8 cellular contexts compared by ENCODE assay signal in the genomic region with DNA sequence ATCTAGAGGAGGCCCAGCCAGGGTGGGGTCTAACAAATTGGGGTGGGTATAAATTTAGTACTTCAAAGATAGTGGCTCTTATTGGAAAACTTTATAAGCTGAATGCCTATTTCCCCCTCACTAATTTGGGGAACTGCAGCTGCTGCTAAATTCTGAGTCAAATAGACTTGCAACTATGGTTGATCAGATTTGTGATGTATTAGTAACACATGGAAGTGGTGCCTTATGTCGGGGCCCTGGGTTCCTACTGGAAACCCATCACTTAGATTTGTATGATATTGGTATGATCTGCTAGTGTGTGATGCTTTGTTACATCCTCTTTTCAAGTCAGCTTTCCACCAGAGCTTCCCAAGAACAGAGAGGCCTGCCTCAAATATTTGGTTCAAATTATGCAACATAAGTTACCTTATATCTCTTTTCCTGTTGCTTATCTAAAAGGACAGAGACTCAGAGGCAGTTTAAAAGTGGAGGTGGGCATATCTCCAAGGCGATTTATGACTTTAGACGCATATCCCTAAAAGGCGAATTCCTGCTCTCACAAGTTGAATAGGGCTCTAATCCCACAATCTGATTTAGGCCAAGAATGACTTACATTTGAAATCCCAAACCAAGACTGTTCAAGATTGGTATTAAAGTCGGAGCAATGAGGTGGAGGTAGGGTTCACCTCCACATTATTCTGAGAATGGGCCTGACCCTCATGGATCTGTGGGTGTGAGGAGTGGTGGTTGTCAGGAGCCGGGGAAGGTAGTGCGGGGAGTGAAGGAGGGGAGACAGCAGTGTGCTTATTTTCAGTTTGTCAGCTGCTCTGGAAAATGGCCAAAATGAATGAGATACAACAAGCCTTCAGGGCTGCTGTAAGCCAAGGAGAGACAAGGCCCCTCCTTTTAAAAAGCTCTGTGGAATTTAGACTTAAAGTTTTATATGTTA.
DNase-seq lines count a peak whose midpoint lies in the region; ATAC-seq and TF ChIP-seq lines count a peak whose summit lies in the region.

No MANE protein-coding gene starts in this region.

- peak overlapping the region; percentile 31 for H3K27ac ChIP-seq in layer of hippocampus (ENCODE audit: low read depth, low read length)
- H3K27ac ChIP-seq in testis = peak overlapping the region; percentile 76 to 79

- ATAC-seq in HG02571 (IDR thresholded peaks at IDR 0.05; ENCODE audit: unreplicated experiment) = no peak
- no peak for ATAC-seq in GM18517 (IDR thresholded peaks at IDR 0.05; ENCODE audit: unreplicated experiment)
- ATAC-seq in HG03175 (IDR thresholded peaks at IDR 0.05; ENCODE audit: unreplicated experiment) = no peak

- WGBS in testis, 2 donors = 32 to 45% methylated on average over 7 of the region's 7 CpGs

- H3K4me1 Mint-ChIP-seq in brain = peaks cover 97% of the 10 kb centered on the region

- DNase-seq in M059J (ENCODE audit: low read depth) = peak; percentile 84
- DNase-seq in testis = peak; percentile 62
- DNase-seq in GF-D8 (lab: John Stamatoyannopoulos, UW) = no peak

- H3K4me3 ChIP-seq in testis = no peak overlapping the region

- no peaks in the 10 kb centered on the region for H3K9me3 ChIP-seq in testis

- H3K36me3 ChIP-seq in testis (ENCODE audit: low read depth, missing control alignments) = no peaks in the 10 kb centered on the region

- H3K27me3 Mint-ChIP-seq in brain = no peaks in the 10 kb centered on the region

- H3K4me1 ChIP-seq in testis = peaks cover 63% of the 10 kb centered on the region

- TF ChIP-seq POLR2A in testis (IDR thresholded peaks at IDR 0.05) = no peak

- intact Hi-C loops in testis (cut with DNase I; ENCODE audit: low total_unique reads) = loop anchor here (5.0 to 10.0 kb wide), 3 partner anchors 301 to 569 kb away; no protein-coding TSS in a partner anchor

- H3K27ac Mint-ChIP-seq in brain = peak overlapping the region; percentile 81 to 96 (median 90)

- H3K36me3 Mint-ChIP-seq in brain = no peaks in the 10 kb centered on the region

- peaks cover 0 to 6% (median 1%) of the 10 kb centered on the region in 5 experiments for H3K9me3 Mint-ChIP-seq in brain

- H3K27me3 ChIP-seq in layer of hippocampus (ENCODE audit: control insufficient read depth, insufficient read depth, low read length) = no peaks in the 10 kb centered on the region
- H3K27me3 ChIP-seq in testis = no peaks in the 10 kb centered on the region

- H3K4me3 Mint-ChIP-seq in brain = peak overlapping the region; percentile 11 to 59 (median 29)

- no peak for TF ChIP-seq CTCF in brain (conservative IDR thresholded peaks at IDR 0.05)
- no peak for TF ChIP-seq CTCF in testis (IDR thresholded peaks at IDR 0.05)
